30 cellular contexts compared by ENCODE assay signal in genomic region chr15:52506549-52506948, GRCh38.
"Had no signal": no experiment of that assay in that cellular context is flagged by ENCODE, and none has a peak within 500 bp of the region (broad histone marks: within the 10 kb centered on the region; RNA-seq: fewer than 3 reads in every experiment).

No MANE protein-coding gene starts in this region.

- H3K27ac Mint-ChIP-seq: activated CD4-positive, alpha-beta memory T cell treated with anti-CD3 and anti-CD28 coated beads for 36 hours; activated CD4-positive, alpha-beta T cell treated with anti-CD3 and anti-CD28 coated beads for 36 hours; activated CD4-positive, alpha-beta T cell treated with anti-CD3 and anti-CD28 coated beads, Interleukin-2, amount 10 ng/mL, durations not matched to agents 24 days and 14 days; activated CD8-positive, alpha-beta memory T cell treated with anti-CD3 and anti-CD28 coated beads, Interleukin-2, amount 10 ng/mL, durations not matched to agents 7 days and 5 days; activated CD8-positive, alpha-beta T cell treated with anti-CD3 and anti-CD28 coated beads, Interleukin-2, amount 10 ng/mL, durations not matched to agents 7 days and 5 days; activated naive CD4-positive, alpha-beta T cell treated with anti-CD3 and anti-CD28 coated beads, Interleukin-2, amount 10 ng/mL, durations not matched to agents 7 days and 5 days; activated naive CD4-positive, alpha-beta T cell treated with anti-CD3 and anti-CD28 coated beads, Interleukin-2, amount 50 U/mL, for 72 hours; activated naive CD8-positive, alpha-beta T cell treated with anti-CD3 and anti-CD28 coated beads, Interleukin-2, amount 10 ng/mL, durations not matched to agents 7 days and 5 days; activated T-helper 1 cell treated with anti-CD3 and anti-CD28 coated beads, Interleukin-12 subunit alpha, Interleukin-12 subunit beta, Interleukin-2, Interleukin-4 antibody, amounts not matched to agents 30 ng/mL and 10 ng/mL and 1 ng/mL, durations not matched to agents 14 hours and 24 hours and 36 hours; activated T-helper 2 cell treated with anti-CD3 and anti-CD28 coated beads, Interferon-gamma antibody, Interleukin-2, Interleukin-4, amounts not matched to agents 10 μg/mL and 5 μg/mL and 100 μg/mL, durations not matched to agents 14 hours and 24 hours and 36 hours; brain; endodermal cell; T-helper 17 cell; T-helper 2 cell treated with Interferon-gamma antibody and Interleukin-4, amounts not matched to agents 5 μg/mL and 100 μg/mL, for 36 hours had no signal

- ATAC-seq: activated CD4-positive, alpha-beta T cell treated with anti-CD3 and anti-CD28 coated beads for 36 hours; activated CD8-positive, alpha-beta memory T cell treated with anti-CD3 and anti-CD28 coated beads, Interleukin-2, amount 10 ng/mL, durations not matched to agents 7 days and 5 days; activated CD8-positive, alpha-beta T cell treated with anti-CD3 and anti-CD28 coated beads, Interleukin-2, amount 10 ng/mL, durations not matched to agents 7 days and 5 days; activated naive CD4-positive, alpha-beta T cell treated with anti-CD3 and anti-CD28 coated beads, Interleukin-2, amount 50 U/mL, for 72 hours; esophagus mucosa; T-helper 17 cell had no signal

- H3K36me3 ChIP-seq: ascending aorta, breast epithelium, cardiac muscle cell, colonic mucosa had no signal

- H3K9me3 ChIP-seq: ascending aorta, breast epithelium, colonic mucosa had no signal

- H3K27me3 Mint-ChIP-seq: activated CD4-positive, alpha-beta memory T cell treated with anti-CD3 and anti-CD28 coated beads for 36 hours; activated CD4-positive, alpha-beta T cell treated with anti-CD3 and anti-CD28 coated beads for 36 hours; activated CD4-positive, alpha-beta T cell treated with anti-CD3 and anti-CD28 coated beads, Interleukin-2, amount 10 ng/mL, durations not matched to agents 24 days and 14 days; activated CD8-positive, alpha-beta memory T cell treated with anti-CD3 and anti-CD28 coated beads, Interleukin-2, amount 10 ng/mL, durations not matched to agents 7 days and 5 days; activated naive CD4-positive, alpha-beta T cell treated with anti-CD3 and anti-CD28 coated beads, Interleukin-2, amount 10 ng/mL, durations not matched to agents 7 days and 5 days; activated naive CD8-positive, alpha-beta T cell treated with anti-CD3 and anti-CD28 coated beads, Interleukin-2, amount 10 ng/mL, durations not matched to agents 7 days and 5 days; brain; T-helper 17 cell had no signal

- DNase-seq: activated CD4-positive, alpha-beta memory T cell treated with anti-CD3 and anti-CD28 coated beads for 36 hours; activated CD4-positive, alpha-beta T cell treated with anti-CD3 and anti-CD28 coated beads for 36 hours; activated CD4-positive, alpha-beta T cell treated with anti-CD3 and anti-CD28 coated beads, Interleukin-2, amount 10 ng/mL, durations not matched to agents 24 days and 14 days; activated CD4-positive, CD25-positive, alpha-beta regulatory T cell; activated CD4-positive, CD25-positive, alpha-beta regulatory T cell treated with anti-CD3 and anti-CD28 coated beads, Interleukin-2, amount 50 U/mL, for 72 hours; activated CD8-positive, alpha-beta memory T cell treated with anti-CD3 and anti-CD28 coated beads, Interleukin-2, amount 10 ng/mL, durations not matched to agents 7 days and 5 days; activated CD8-positive, alpha-beta memory T cell treated with anti-CD3 and anti-CD28 coated beads, Interleukin-2, amount 50 U/mL, for 4 hours; activated CD8-positive, alpha-beta T cell treated with anti-CD3 and anti-CD28 coated beads, Interleukin-2, amount 10 ng/mL, durations not matched to agents 7 days and 5 days; activated effector memory CD4-positive, alpha-beta T cell treated with anti-CD3 and anti-CD28 coated beads, Interleukin-2, amount 50 U/mL, for 16 hours; activated naive CD4-positive, alpha-beta T cell treated with anti-CD3 and anti-CD28 coated beads, Interleukin-2, amount 10 ng/mL, durations not matched to agents 7 days and 5 days; activated naive CD8-positive, alpha-beta T cell treated with anti-CD3 and anti-CD28 coated beads, Interleukin-2, amount 10 ng/mL, durations not matched to agents 7 days and 5 days; activated T-cell treated with anti-CD3 and anti-CD28 coated beads, Interleukin-2, amount 50 U/mL, for 1 hour; activated T-cell treated with anti-CD3 and anti-CD28 coated beads, Interleukin-2, amount 50 U/mL, for 48 hours; central memory CD4-positive, alpha-beta T cell; cerebellar nuclear complex; colonic mucosa; effector memory CD4-positive, alpha-beta T cell; endodermal cell; foreskin fibroblast; head of caudate nucleus; T-helper 17 cell had no signal

- H3K9me3 Mint-ChIP-seq: activated CD4-positive, alpha-beta memory T cell treated with anti-CD3 and anti-CD28 coated beads for 36 hours; activated CD4-positive, alpha-beta T cell treated with anti-CD3 and anti-CD28 coated beads, Interleukin-2, amount 10 ng/mL, durations not matched to agents 24 days and 14 days; activated naive CD4-positive, alpha-beta T cell treated with anti-CD3 and anti-CD28 coated beads, Interleukin-2, amount 10 ng/mL, durations not matched to agents 7 days and 5 days; activated naive CD4-positive, alpha-beta T cell treated with anti-CD3 and anti-CD28 coated beads, Interleukin-2, amount 50 U/mL, for 72 hours; activated naive CD8-positive, alpha-beta T cell treated with anti-CD3 and anti-CD28 coated beads, Interleukin-2, amount 10 ng/mL, durations not matched to agents 7 days and 5 days; activated T-helper 1 cell treated with anti-CD3 and anti-CD28 coated beads, Interleukin-12 subunit alpha, Interleukin-12 subunit beta, Interleukin-2, Interleukin-4 antibody, amounts not matched to agents 30 ng/mL and 10 ng/mL and 1 ng/mL, durations not matched to agents 14 hours and 24 hours and 36 hours; activated T-helper 2 cell treated with anti-CD3 and anti-CD28 coated beads, Interferon-gamma antibody, Interleukin-2, Interleukin-4, amounts not matched to agents 10 μg/mL and 5 μg/mL and 100 μg/mL, durations not matched to agents 14 hours and 24 hours and 36 hours; endodermal cell; T-helper 2 cell treated with Interferon-gamma antibody and Interleukin-4, amounts not matched to agents 5 μg/mL and 100 μg/mL, for 36 hours had no signal

- H3K27ac ChIP-seq: ascending aorta, breast epithelium, cardiac muscle cell, colonic mucosa had no signal

- H3K4me3 Mint-ChIP-seq: activated CD4-positive, alpha-beta memory T cell treated with anti-CD3 and anti-CD28 coated beads for 36 hours; activated CD4-positive, alpha-beta T cell treated with anti-CD3 and anti-CD28 coated beads for 36 hours; activated CD4-positive, alpha-beta T cell treated with anti-CD3 and anti-CD28 coated beads, Interleukin-2, amount 10 ng/mL, durations not matched to agents 24 days and 14 days; activated CD8-positive, alpha-beta memory T cell treated with anti-CD3 and anti-CD28 coated beads, Interleukin-2, amount 10 ng/mL, durations not matched to agents 7 days and 5 days; activated CD8-positive, alpha-beta T cell treated with anti-CD3 and anti-CD28 coated beads, Interleukin-2, amount 10 ng/mL, durations not matched to agents 7 days and 5 days; activated naive CD4-positive, alpha-beta T cell treated with anti-CD3 and anti-CD28 coated beads, Interleukin-2, amount 10 ng/mL, durations not matched to agents 7 days and 5 days; activated naive CD8-positive, alpha-beta T cell treated with anti-CD3 and anti-CD28 coated beads, Interleukin-2, amount 10 ng/mL, durations not matched to agents 7 days and 5 days; activated T-helper 1 cell treated with anti-CD3 and anti-CD28 coated beads, Interleukin-12 subunit alpha, Interleukin-12 subunit beta, Interleukin-2, Interleukin-4 antibody, amounts not matched to agents 30 ng/mL and 10 ng/mL and 1 ng/mL, durations not matched to agents 14 hours and 24 hours and 36 hours; brain; endodermal cell; T-helper 17 cell; T-helper 2 cell treated with Interferon-gamma antibody and Interleukin-4, amounts not matched to agents 5 μg/mL and 100 μg/mL, for 36 hours had no signal

- H3K4me3 ChIP-seq: ascending aorta, breast epithelium, cardiac muscle cell, colonic mucosa had no signal

- H3K4me1 ChIP-seq: ascending aorta, breast epithelium, colonic mucosa had no signal

- H3K4me1 Mint-ChIP-seq: endodermal cell had no signal

- H3K36me3 Mint-ChIP-seq: activated CD4-positive, alpha-beta memory T cell treated with anti-CD3 and anti-CD28 coated beads for 36 hours; activated naive CD4-positive, alpha-beta T cell treated with anti-CD3 and anti-CD28 coated beads, Interleukin-2, amount 10 ng/mL, durations not matched to agents 7 days and 5 days; activated naive CD4-positive, alpha-beta T cell treated with anti-CD3 and anti-CD28 coated beads, Interleukin-2, amount 50 U/mL, for 72 hours had no signal
